20 cellular contexts compared by ENCODE assay signal in the genomic region with DNA sequence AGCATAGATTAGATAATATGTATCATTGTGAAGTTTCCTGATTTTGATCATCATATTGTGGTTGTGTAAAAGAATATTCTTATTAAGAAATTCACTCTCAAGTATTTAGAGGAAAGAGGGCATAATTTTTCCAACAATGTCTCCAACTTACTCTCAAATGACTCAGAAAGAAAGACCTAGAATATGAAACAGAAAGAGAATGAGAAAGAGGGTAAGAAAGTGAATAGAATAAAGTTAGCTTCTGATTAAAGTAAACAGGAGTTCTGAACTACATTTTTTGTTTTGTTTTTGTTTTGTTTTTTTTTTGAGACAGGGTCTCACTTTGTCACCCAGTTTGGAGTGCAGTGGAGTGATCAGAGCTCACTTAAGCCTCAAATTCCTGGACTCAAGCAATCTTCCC.
"Had no signal": no experiment of that assay in that cellular context is flagged by ENCODE, and none has a peak within 500 bp of the region (broad histone marks: within the 10 kb centered on the region; RNA-seq: fewer than 3 reads in every experiment).

No MANE protein-coding gene starts in this region.

- H3K27me3 ChIP-seq: brain microvascular endothelial cell, gastrocnemius medialis, transverse colon had no signal

- H3K4me1 Mint-ChIP-seq: activated B cell treated with CpG ODN at 0.5 μM for 24 hours, nephron had no signal

- H3K27me3 Mint-ChIP-seq: activated B cell treated with CpG ODN at 0.5 μM for 24 hours; activated CD4-positive, alpha-beta T cell treated with anti-CD3 and anti-CD28 coated beads, Interleukin-2, amount 10 ng/mL, durations not matched to agents 24 days and 14 days; activated naive CD4-positive, alpha-beta T cell treated with anti-CD3 and anti-CD28 coated beads, Interleukin-2, amount 50 U/mL, for 24 hours; dendritic cell treated with granulocyte-macrophage colony-stimulating factor and Interleukin-4, amounts not matched to agents 40 ng/mL and 50 ng/mL, for 4 days; effector memory CD8-positive, alpha-beta T cell had no signal

- H3K9me3 ChIP-seq: gastrocnemius medialis, psoas muscle had no signal

- H3K27ac Mint-ChIP-seq: activated B cell treated with CpG ODN at 0.5 μM for 24 hours; activated CD4-positive, alpha-beta T cell treated with anti-CD3 and anti-CD28 coated beads, Interleukin-2, amount 10 ng/mL, durations not matched to agents 24 days and 14 days; activated naive CD4-positive, alpha-beta T cell treated with anti-CD3 and anti-CD28 coated beads, Interleukin-2, amount 50 U/mL, for 24 hours; dendritic cell treated with granulocyte-macrophage colony-stimulating factor and Interleukin-4, amounts not matched to agents 40 ng/mL and 50 ng/mL, for 4 days; effector memory CD8-positive, alpha-beta T cell; nephron had no signal

- ATAC-seq: effector memory CD8-positive, alpha-beta T cell; gastrocnemius medialis; left ventricle myocardium superior; psoas muscle; sciatic nerve had no signal

- H3K27ac ChIP-seq: brain microvascular endothelial cell, epithelial cell of prostate, gastrocnemius medialis, psoas muscle, transverse colon had no signal

- H3K4me3 ChIP-seq: gastrocnemius medialis, psoas muscle, transverse colon had no signal

- DNase-seq: activated B cell treated with CpG ODN at 0.5 μM for 24 hours; activated CD4-positive, alpha-beta T cell treated with anti-CD3 and anti-CD28 coated beads, Interleukin-2, amount 10 ng/mL, durations not matched to agents 24 days and 14 days; activated effector memory CD4-positive, alpha-beta T cell treated with Interleukin-2 at 50 U/mL for 16 hours; activated T-cell treated with anti-CD3 and anti-CD28 coated beads, Interleukin-2, amount 50 U/mL, for 1 hour; brain microvascular endothelial cell; cerebellar nuclear complex; effector memory CD8-positive, alpha-beta T cell; gastrocnemius medialis; left ventricle myocardium superior; occipital lobe; psoas muscle; stimulated activated CD4-positive, alpha-beta T cell treated with anti-CD3 and anti-CD28 coated beads, Interleukin-2, amount 100 ng/mL, for 24 hours; stimulated activated naive CD4-positive, alpha-beta T cell; substantia nigra; transverse colon had no signal

- H3K4me3 Mint-ChIP-seq: activated B cell treated with CpG ODN at 0.5 μM for 24 hours; activated CD4-positive, alpha-beta T cell treated with anti-CD3 and anti-CD28 coated beads, Interleukin-2, amount 10 ng/mL, durations not matched to agents 24 days and 14 days; activated naive CD4-positive, alpha-beta T cell treated with anti-CD3 and anti-CD28 coated beads, Interleukin-2, amount 50 U/mL, for 24 hours; dendritic cell treated with granulocyte-macrophage colony-stimulating factor and Interleukin-4, amounts not matched to agents 40 ng/mL and 50 ng/mL, for 4 days; effector memory CD8-positive, alpha-beta T cell; nephron had no signal

- H3K36me3 ChIP-seq: brain microvascular endothelial cell, gastrocnemius medialis, transverse colon had no signal
